Comparison of ENCODE assay signal across 2 cellular contexts in genomic region chr16:66549284-66550131, GRCh38.
A peak's percentile ranks its signal among the peaks of the same experiment; 100 is the strongest.
TF ChIP-seq lines count a peak whose summit lies in the region.

Gene TK2, minus strand, starts transcription at chr16:66550122. Its CDS starts 61 bp downstream, at chr16:66550061.

TF ChIP-seq in Ishikawa, 13 proteins besides CTCF, POLR2A, EP300 and RAD21 (continued from another document):
- TF ChIP-seq REST (IDR thresholded peaks at IDR 0.05; ENCODE audit: low read depth) = no peak
- peak; percentile 32; the same call in 1 of the 2 replicates for TF ChIP-seq YY1 (IDR thresholded peaks at IDR 0.05; ENCODE audit: low read depth)
- peak; percentile 48; the same call in 1 of the 2 replicates for TF ChIP-seq TAF1 (IDR thresholded peaks at IDR 0.05; ENCODE audit: low read depth)
- TF ChIP-seq ZBTB7A (IDR thresholded peaks at IDR 0.05; ENCODE audit: low read depth) = peak; percentile 90

TF ChIP-seq in K562, 482 proteins besides CTCF, POLR2A, EP300 and RAD21 (continued from another document and continues in another):
- TF ChIP-seq ZC3H11A (IDR thresholded peaks at IDR 0.05; ENCODE audit: low read depth, low read length) = no peak
- no peak for TF ChIP-seq PCBP2 (IDR thresholded peaks at IDR 0.05; ENCODE audit: low read depth, low read length, poor library complexity, severe bottlenecking)
- TF ChIP-seq PURB (CRISPR knock-in tag; IDR thresholded peaks at IDR 0.05; ENCODE audit: low read depth) = no peak
- no peak for TF ChIP-seq POLR3G (IDR thresholded peaks at IDR 0.05; ENCODE audit: extremely low read depth, insufficient read length, insufficient replicate concordance)
- no peak for TF ChIP-seq NFIX (CRISPR knock-in tag; IDR thresholded peaks at IDR 0.05; ENCODE audit: low read depth)
- no peak for TF ChIP-seq THRB (CRISPR knock-in tag; conservative IDR thresholded peaks at IDR 0.05)
- no peak for TF ChIP-seq BMI1 (IDR thresholded peaks at IDR 0.05; ENCODE audit: low read length)
- TF ChIP-seq ZBTB8A (IDR thresholded peaks at IDR 0.05; ENCODE audit: partially characterized antibody) = no peak
- TF ChIP-seq TCFL5 (CRISPR knock-in tag; conservative IDR thresholded peaks at IDR 0.05) = no peak
- no peak for TF ChIP-seq MEF2D (tag; conservative IDR thresholded peaks at IDR 0.05; ENCODE audit: low read depth)
- no peak for TF ChIP-seq SAFB2 (IDR thresholded peaks at IDR 0.05; ENCODE audit: borderline replicate concordance, low read depth, low read length, severe bottlenecking)
- no peak for TF ChIP-seq BACH1 (tag; IDR thresholded peaks at IDR 0.05)
- TF ChIP-seq LCOR (CRISPR knock-in tag; IDR thresholded peaks at IDR 0.05) = 0 out of 2 replicates have a peak, but pooled peaks have one; percentile 27
- no peak; the same call in 1 of the 2 replicates for TF ChIP-seq CBX1 (IDR thresholded peaks at IDR 0.05; ENCODE audit: low read depth)
- no peak for TF ChIP-seq ERF (CRISPR knock-in tag; IDR thresholded peaks at IDR 0.05)
- no peak for TF ChIP-seq MEF2A (IDR thresholded peaks at IDR 0.05; ENCODE audit: control insufficient read depth, low read depth, low read length)
- no peak for TF ChIP-seq CBX3 (IDR thresholded peaks at IDR 0.05; ENCODE audit: borderline replicate concordance in 1 of 2, low read length in 2 of 2)
- TF ChIP-seq SFPQ (IDR thresholded peaks at IDR 0.05; ENCODE audit: low read depth, low read length) = no peak
- TF ChIP-seq RBM17 (IDR thresholded peaks at IDR 0.05; ENCODE audit: borderline replicate concordance, low read depth, low read length) = no peak
- TF ChIP-seq CHAMP1 (IDR thresholded peaks at IDR 0.05) = no peak
- no peak for TF ChIP-seq NFXL1 (CRISPR knock-in tag; IDR thresholded peaks at IDR 0.05)
- no peak for TF ChIP-seq TFE3 (CRISPR knock-in tag; IDR thresholded peaks at IDR 0.05)
- TF ChIP-seq ZNF655 (CRISPR knock-in tag; IDR thresholded peaks at IDR 0.05) = no peak
- TF ChIP-seq ZBTB9 (CRISPR knock-in tag; IDR thresholded peaks at IDR 0.05) = peak; percentile 50; the same call in 1 of the 2 replicates
- TF ChIP-seq ZNF699 (CRISPR knock-in tag; IDR thresholded peaks at IDR 0.05; ENCODE audit: insufficient replicate concordance) = no peak
- no peak for TF ChIP-seq MYNN (IDR thresholded peaks at IDR 0.05)
- no peak for TF ChIP-seq MYNN (CRISPR knock-in tag; IDR thresholded peaks at IDR 0.05)
- no peak for TF ChIP-seq CTCFL (IDR thresholded peaks at IDR 0.05; ENCODE audit: borderline replicate concordance, insufficient read depth, low read depth, low read length, poor library complexity, severe bottlenecking)
- no peak for TF ChIP-seq ILK (tag; IDR thresholded peaks at IDR 0.05; ENCODE audit: borderline replicate concordance, low read depth)
- no peak for TF ChIP-seq ELF4 (CRISPR knock-in tag; IDR thresholded peaks at IDR 0.05)
- no peak for TF ChIP-seq NFE2L1 (tag; IDR thresholded peaks at IDR 0.05; ENCODE audit: borderline replicate concordance, low read depth)
- no peak for TF ChIP-seq NFATC3 (IDR thresholded peaks at IDR 0.05)
- TF ChIP-seq IRF2 (CRISPR knock-in tag; IDR thresholded peaks at IDR 0.05) = no peak
- TF ChIP-seq KAT2B (IDR thresholded peaks at IDR 0.05; ENCODE audit: low read depth, low read length) = no peak
- TF ChIP-seq ZEB2 (IDR thresholded peaks at IDR 0.05) = no peak
- no peak for TF ChIP-seq HMG20B (CRISPR knock-in tag; IDR thresholded peaks at IDR 0.05)
- no peak for TF ChIP-seq ZNF436 (CRISPR knock-in tag; IDR thresholded peaks at IDR 0.05)
- no peak for TF ChIP-seq KAT8 (IDR thresholded peaks at IDR 0.05; ENCODE audit: low read depth)
- no peak for TF ChIP-seq GABPB2 (CRISPR knock-in tag; conservative IDR thresholded peaks at IDR 0.05)
- no peak for TF ChIP-seq NCOA1 (IDR thresholded peaks at IDR 0.05; ENCODE audit: low read depth)
- TF ChIP-seq FOXM1 (IDR thresholded peaks at IDR 0.05; ENCODE audit: low read depth) = no peak
- no peak for TF ChIP-seq FOXM1 (CRISPR knock-in tag; IDR thresholded peaks at IDR 0.05; ENCODE audit: low read depth)
- no peak for TF ChIP-seq MCM3 (IDR thresholded peaks at IDR 0.05)
- no peak for TF ChIP-seq ETV1 (tag; conservative IDR thresholded peaks at IDR 0.05; ENCODE audit: low read depth)
- no peak for TF ChIP-seq ZNF398 (CRISPR knock-in tag; IDR thresholded peaks at IDR 0.05)
- TF ChIP-seq ZNF311 (CRISPR knock-in tag; IDR thresholded peaks at IDR 0.05) = no peak
- no peak for TF ChIP-seq FOXA1 (IDR thresholded peaks at IDR 0.05; ENCODE audit: borderline replicate concordance)
- no peak for TF ChIP-seq RNF219 (CRISPR knock-in tag; IDR thresholded peaks at IDR 0.05)
- TF ChIP-seq ZBTB12 (CRISPR knock-in tag; IDR thresholded peaks at IDR 0.05) = no peak
- peak; percentile 32; the same call in 1 of the 2 replicates for TF ChIP-seq ESRRA (IDR thresholded peaks at IDR 0.05; ENCODE audit: borderline replicate concordance, low read depth)
